ENCODE assay signal across 15 cellular contexts in genomic region chr4:150150545-150151156, GRCh38.
A peak's percentile ranks its signal among the peaks of the same experiment; 100 is the strongest.
DNase-seq lines count a peak whose midpoint lies in the region; ATAC-seq and TF ChIP-seq lines count a peak whose summit lies in the region.
"Had no signal": no experiment of that assay in that cellular context is flagged by ENCODE, and none has a peak within 500 bp of the region (broad histone marks: within the 10 kb centered on the region; RNA-seq: fewer than 3 reads in every experiment).

No MANE protein-coding gene starts in this region.

- intact Hi-C loops in right cardiac atrium (cut with DNase I), result no loop called here
- intact Hi-C loops in posterior cingulate gyrus (cut with DNase I), result loop anchor here (2.0 kb wide), 1 partner anchor 66 kb away; no protein-coding TSS in a partner anchor

- 70% methylated on average over 2 of the region's 2 CpGs for WGBS in right cardiac atrium

- peak overlapping the region in 2 of 5 experiments; percentile 20 to 36 for H3K4me3 Mint-ChIP-seq in brain
- H3K4me3 Mint-ChIP-seq: natural killer cell had no signal

- peaks cover 2% of the 10 kb centered on the region for H3K4me1 ChIP-seq in right cardiac atrium (ENCODE audit: control insufficient read depth, insufficient read depth, low read length)
- H3K4me1 ChIP-seq: thyroid gland had no signal

- TF ChIP-seq CTCF in brain (conservative IDR thresholded peaks at IDR 0.05), result no peak

- peak overlapping the region; percentile 64 to 96 (median 88) for H3K27ac Mint-ChIP-seq in brain
- H3K27ac Mint-ChIP-seq: natural killer cell had no signal

- DNase-seq in DMS79 treated with DMSO at 0.1 percent for 48 hours (lab: John Stamatoyannopoulos, UW) (peak; percentile 2), DMS79 (lab: John Stamatoyannopoulos, UW) (no peak), right cardiac atrium (peak in 1 of 3 donors; percentile 57), posterior cingulate gyrus (peak in 8 of 10 donors; percentile 14 to 84 (median 46)), CD1c-positive myeloid dendritic cell (ENCODE audit: extremely low spot score) (no peak)
- no peak for DNase-seq in activated CD4-positive, alpha-beta T cell treated with anti-CD3 and anti-CD28 coated beads, Interleukin-2, amount 50 U/mL, for 4 hours
- DNase-seq in stimulated activated CD4-positive, alpha-beta T cell treated with anti-CD3 and anti-CD28 coated beads, Interleukin-1b, Interleukin-23, amount 100 ng/mL, for 48 hours, result no peak
- DNase-seq: activated naive CD4-positive, alpha-beta T cell treated with Interleukin-2 at 50 U/mL for 16 hours; BE2C; Karpas-422; natural killer cell; thyroid gland had no signal

- peaks cover 77% of the 10 kb centered on the region for H3K4me1 Mint-ChIP-seq in brain
- H3K4me1 Mint-ChIP-seq: natural killer cell had no signal

- no peaks in the 10 kb centered on the region for H3K9me3 ChIP-seq in right cardiac atrium (ENCODE audit: control insufficient read depth, low read length)
- H3K9me3 ChIP-seq: BE2C, thyroid gland had no signal

- H3K9me3 Mint-ChIP-seq in brain, result no peaks in the 10 kb centered on the region
- H3K9me3 Mint-ChIP-seq: natural killer cell had no signal

- peak overlapping the region; percentile 56 for H3K27ac ChIP-seq in right cardiac atrium (ENCODE audit: low read length)
- H3K27ac ChIP-seq: 22Rv1, epithelial cell of prostate, thyroid gland had no signal

- no peaks in the 10 kb centered on the region for H3K27me3 ChIP-seq in right cardiac atrium (ENCODE audit: control insufficient read depth, insufficient read depth)
- H3K27me3 ChIP-seq: BE2C, thyroid gland had no signal

- peaks cover 16% of the 10 kb centered on the region for H3K36me3 Mint-ChIP-seq in brain
- H3K36me3 Mint-ChIP-seq: natural killer cell had no signal

- H3K4me3 ChIP-seq in right cardiac atrium (ENCODE audit: low read length), result no peak overlapping the region
- H3K4me3 ChIP-seq: thyroid gland had no signal

- no peaks in the 10 kb centered on the region for H3K27me3 Mint-ChIP-seq in brain

- peak; percentile 67 to 75 for ATAC-seq in right cardiac atrium
- ATAC-seq: natural killer cell had no signal

Comparison
In these comparisons a context has a peak if more than half of its experiments do, and no peak if none do; other contexts are left out.
1. DNase-seq: peak in DMS79 treated with DMSO at 0.1 percent for 48 hours (single experiment) and posterior cingulate gyrus (8 of 10); none in DMS79 (single experiment), CD1c-positive myeloid dendritic cell (single experiment), activated CD4-positive, alpha-beta T cell treated with anti-CD3 and anti-CD28 coated beads, Interleukin-2, amount 50 U/mL, for 4 hours (0 of 2) and stimulated activated CD4-positive, alpha-beta T cell treated with anti-CD3 and anti-CD28 coated beads, Interleukin-1b, Interleukin-23, amount 100 ng/mL, for 48 hours (single experiment).